2 cellular contexts compared by ENCODE assay signal in the genomic region with DNA sequence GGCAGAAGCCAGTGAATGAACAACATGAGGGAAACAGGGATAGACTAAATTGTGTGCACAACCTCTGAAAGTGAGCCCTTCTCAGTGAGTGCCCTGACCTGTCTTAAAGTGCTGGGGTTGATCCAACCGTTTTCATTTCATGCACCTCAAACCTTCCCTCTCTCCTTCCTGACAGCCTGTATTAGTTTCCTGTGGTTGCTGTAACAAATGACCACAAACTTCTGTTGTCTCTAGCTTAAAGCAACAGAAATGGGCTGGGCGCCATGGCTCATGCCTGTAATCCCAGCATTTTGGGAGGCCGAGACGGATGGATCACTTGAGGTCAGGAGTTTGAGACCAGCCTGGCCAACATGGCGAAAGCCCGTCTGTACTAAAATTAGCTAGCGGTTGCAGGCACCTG.
TF ChIP-seq lines count a peak whose summit lies in the region.

No MANE protein-coding gene starts in this region.

TF ChIP-seq in IMR-90, 13 proteins besides CTCF, POLR2A, EP300 and RAD21:
- TF ChIP-seq MXI1 (IDR thresholded peaks at IDR 0.05; ENCODE audit: borderline replicate concordance, low read depth, low read length) (no peak), CEBPB (IDR thresholded peaks at IDR 0.05; ENCODE audit: low read depth, low read length) (no peak), MAFK (IDR thresholded peaks at IDR 0.05; ENCODE audit: low read depth, low read length) (no peak), NFE2L2 (IDR thresholded peaks at IDR 0.05; ENCODE audit: low read depth, low read length) (no peak), CHD1 (IDR thresholded peaks at IDR 0.05; ENCODE audit: low read depth, low read length) (no peak), RCOR1 (IDR thresholded peaks at IDR 0.05; ENCODE audit: insufficient replicate concordance, low read length) (no peak), SMC3 (IDR thresholded peaks at IDR 0.05; ENCODE audit: low read depth, low read length) (no peak), FOS (IDR thresholded peaks at IDR 0.05; ENCODE audit: low read depth, low read length) (no peak), BHLHE40 (IDR thresholded peaks at IDR 0.05; ENCODE audit: low read depth, low read length) (no peak), RFX5 (IDR thresholded peaks at IDR 0.05; ENCODE audit: low read depth, low read length) (no peak), MAZ (IDR thresholded peaks at IDR 0.05; ENCODE audit: borderline replicate concordance, low read depth, low read length) (no peak)
- TF ChIP-seq, protein P1, sequence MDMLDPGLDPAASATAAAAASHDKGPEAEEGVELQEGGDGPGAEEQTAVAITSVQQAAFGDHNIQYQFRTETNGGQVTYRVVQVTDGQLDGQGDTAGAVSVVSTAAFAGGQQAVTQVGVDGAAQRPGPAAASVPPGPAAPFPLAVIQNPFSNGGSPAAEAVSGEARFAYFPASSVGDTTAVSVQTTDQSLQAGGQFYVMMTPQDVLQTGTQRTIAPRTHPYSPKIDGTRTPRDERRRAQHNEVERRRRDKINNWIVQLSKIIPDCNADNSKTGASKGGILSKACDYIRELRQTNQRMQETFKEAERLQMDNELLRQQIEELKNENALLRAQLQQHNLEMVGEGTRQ (IDR thresholded peaks at IDR 0.05; ENCODE audit: low read depth, low read length), result no peak
- TF ChIP-seq, protein P2, sequence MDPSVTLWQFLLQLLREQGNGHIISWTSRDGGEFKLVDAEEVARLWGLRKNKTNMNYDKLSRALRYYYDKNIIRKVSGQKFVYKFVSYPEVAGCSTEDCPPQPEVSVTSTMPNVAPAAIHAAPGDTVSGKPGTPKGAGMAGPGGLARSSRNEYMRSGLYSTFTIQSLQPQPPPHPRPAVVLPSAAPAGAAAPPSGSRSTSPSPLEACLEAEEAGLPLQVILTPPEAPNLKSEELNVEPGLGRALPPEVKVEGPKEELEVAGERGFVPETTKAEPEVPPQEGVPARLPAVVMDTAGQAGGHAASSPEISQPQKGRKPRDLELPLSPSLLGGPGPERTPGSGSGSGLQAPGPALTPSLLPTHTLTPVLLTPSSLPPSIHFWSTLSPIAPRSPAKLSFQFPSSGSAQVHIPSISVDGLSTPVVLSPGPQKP (IDR thresholded peaks at IDR 0.05; ENCODE audit: borderline replicate concordance, low read depth, low read length), result no peak

TF ChIP-seq in HepG2, 621 proteins besides CTCF, POLR2A, EP300 and RAD21:
- TF ChIP-seq MIER2 (CRISPR knock-in tag; IDR thresholded peaks at IDR 0.05), result no peak
- no peak for TF ChIP-seq MYNN (CRISPR knock-in tag; IDR thresholded peaks at IDR 0.05; ENCODE audit: low read depth)
- TF ChIP-seq, protein P3, sequence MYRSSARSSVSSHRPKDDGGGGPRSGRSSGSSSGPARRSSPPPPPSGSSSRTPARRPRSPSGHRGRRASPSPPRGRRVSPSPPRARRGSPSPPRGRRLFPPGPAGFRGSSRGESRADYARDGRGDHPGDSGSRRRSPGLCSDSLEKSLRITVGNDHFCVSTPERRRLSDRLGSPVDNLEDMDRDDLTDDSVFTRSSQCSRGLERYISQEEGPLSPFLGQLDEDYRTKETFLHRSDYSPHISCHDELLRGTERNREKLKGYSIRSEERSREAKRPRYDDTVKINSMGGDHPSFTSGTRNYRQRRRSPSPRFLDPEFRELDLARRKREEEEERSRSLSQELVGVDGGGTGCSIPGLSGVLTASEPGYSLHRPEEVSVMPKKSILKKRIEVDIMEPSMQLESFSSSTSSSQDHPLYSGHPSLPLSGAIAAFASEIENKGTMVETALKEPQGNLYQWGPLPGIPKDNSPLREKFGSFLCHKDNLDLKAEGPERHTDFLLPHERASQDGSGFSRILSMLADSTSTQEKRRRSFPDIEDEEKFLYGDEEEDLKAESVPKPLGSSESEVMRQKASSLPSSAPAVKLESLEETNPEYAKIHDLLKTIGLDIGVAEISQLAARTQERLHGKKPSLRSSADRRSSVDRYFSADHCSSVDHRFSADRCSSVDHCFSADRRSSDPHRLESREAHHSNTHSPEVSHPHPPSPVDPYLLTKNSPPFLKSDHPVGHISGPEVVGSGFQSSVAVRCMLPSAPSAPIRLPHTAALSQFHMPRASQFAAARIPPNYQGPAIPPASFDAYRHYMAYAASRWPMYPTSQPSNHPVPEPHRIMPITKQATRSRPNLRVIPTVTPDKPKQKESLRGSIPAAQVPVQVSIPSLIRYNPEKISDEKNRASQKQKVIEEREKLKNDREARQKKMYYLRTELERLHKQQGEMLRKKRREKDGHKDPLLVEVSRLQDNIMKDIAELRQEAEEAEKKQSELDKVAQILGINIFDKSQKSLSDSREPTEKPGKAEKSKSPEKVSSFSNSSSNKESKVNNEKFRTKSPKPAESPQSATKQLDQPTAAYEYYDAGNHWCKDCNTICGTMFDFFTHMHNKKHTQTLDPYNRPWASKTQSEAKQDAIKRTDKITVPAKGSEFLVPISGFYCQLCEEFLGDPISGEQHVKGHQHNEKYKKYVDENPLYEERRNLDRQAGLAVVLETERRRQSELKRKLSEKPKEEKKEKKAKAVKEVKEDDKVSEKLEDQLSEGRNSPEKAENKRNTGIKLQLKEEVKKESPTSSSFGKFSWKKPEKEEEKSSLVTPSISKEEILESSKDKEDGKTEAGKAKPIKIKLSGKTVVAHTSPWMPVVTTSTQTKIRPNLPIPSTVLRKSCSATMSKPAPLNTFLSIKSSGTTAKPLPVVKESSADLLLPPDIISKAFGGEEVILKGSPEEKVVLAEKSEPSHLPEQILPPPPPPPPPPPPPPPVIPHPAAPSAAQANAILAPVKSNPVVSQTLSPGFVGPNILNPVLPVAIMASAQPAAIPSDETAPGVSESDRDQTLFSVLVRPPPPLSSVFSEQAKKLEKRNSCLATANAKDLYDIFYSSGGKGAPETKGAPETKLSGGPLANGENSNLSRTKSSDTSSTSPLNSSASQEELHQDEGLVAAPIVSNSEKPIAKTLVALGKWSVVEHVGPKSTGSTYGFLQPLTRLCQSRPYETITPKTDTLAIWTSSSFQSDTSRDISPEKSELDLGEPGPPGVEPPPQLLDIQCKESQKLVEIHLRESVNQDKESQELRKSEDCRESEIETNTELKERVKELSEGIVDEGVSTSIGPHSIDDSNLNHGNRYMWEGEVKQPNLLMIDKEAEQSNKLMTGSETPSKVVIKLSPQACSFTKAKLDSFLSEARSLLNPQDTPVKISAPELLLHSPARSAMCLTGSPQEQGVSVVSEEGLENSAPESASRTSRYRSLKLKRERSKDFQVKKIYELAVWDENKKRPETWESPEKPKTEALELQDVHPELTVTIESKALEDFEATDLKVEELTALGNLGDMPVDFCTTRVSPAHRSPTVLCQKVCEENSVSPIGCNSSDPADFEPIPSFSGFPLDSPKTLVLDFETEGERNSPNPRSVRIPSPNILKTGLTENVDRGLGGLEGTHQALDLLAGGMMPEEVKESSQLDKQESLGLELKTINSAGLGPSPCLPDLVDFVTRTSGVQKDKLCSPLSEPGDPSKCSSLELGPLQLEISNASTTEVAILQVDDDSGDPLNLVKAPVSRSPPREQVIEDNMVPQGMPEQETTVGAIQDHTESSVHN (CRISPR knock-in tag; IDR thresholded peaks at IDR 0.05), result no peak
- TF ChIP-seq, protein P4, sequence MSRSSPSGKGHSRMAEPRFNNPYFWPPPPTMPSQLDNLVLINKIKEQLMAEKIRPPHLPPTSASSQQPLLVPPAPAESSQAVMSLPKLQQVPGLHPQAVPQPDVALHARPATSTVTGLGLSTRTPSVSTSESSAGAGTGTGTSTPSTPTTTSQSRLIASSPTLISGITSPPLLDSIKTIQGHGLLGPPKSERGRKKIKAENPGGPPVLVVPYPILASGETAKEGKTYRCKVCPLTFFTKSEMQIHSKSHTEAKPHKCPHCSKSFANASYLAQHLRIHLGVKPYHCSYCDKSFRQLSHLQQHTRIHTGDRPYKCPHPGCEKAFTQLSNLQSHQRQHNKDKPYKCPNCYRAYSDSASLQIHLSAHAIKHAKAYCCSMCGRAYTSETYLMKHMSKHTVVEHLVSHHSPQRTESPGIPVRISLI (CRISPR knock-in tag; IDR thresholded peaks at IDR 0.05; ENCODE audit: borderline replicate concordance), result 0 out of 2 replicates have a peak, but pooled peaks have one; percentile 18
- TF ChIP-seq, protein P5, sequence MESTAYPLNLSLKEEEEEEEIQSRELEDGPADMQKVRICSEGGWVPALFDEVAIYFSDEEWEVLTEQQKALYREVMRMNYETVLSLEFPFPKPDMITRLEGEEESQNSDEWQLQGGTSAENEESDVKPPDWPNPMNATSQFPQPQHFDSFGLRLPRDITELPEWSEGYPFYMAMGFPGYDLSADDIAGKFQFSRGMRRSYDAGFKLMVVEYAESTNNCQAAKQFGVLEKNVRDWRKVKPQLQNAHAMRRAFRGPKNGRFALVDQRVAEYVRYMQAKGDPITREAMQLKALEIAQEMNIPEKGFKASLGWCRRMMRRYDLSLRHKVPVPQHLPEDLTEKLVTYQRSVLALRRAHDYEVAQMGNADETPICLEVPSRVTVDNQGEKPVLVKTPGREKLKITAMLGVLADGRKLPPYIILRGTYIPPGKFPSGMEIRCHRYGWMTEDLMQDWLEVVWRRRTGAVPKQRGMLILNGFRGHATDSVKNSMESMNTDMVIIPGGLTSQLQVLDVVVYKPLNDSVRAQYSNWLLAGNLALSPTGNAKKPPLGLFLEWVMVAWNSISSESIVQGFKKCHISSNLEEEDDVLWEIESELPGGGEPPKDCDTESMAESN (CRISPR knock-in tag; conservative IDR thresholded peaks at IDR 0.05), result 0 out of 2 replicates have a peak, but pooled peaks have one; percentile 13
- TF ChIP-seq ZNF674 (CRISPR knock-in tag; IDR thresholded peaks at IDR 0.05; ENCODE audit: low read depth), result no peak
- TF ChIP-seq ZNF3 (CRISPR knock-in tag; IDR thresholded peaks at IDR 0.05), result no peak
- TF ChIP-seq, protein P6, sequence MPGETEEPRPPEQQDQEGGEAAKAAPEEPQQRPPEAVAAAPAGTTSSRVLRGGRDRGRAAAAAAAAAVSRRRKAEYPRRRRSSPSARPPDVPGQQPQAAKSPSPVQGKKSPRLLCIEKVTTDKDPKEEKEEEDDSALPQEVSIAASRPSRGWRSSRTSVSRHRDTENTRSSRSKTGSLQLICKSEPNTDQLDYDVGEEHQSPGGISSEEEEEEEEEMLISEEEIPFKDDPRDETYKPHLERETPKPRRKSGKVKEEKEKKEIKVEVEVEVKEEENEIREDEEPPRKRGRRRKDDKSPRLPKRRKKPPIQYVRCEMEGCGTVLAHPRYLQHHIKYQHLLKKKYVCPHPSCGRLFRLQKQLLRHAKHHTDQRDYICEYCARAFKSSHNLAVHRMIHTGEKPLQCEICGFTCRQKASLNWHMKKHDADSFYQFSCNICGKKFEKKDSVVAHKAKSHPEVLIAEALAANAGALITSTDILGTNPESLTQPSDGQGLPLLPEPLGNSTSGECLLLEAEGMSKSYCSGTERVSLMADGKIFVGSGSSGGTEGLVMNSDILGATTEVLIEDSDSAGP (CRISPR knock-in tag; IDR thresholded peaks at IDR 0.05; ENCODE audit: borderline replicate concordance), result 0 out of 2 replicates have a peak, but pooled peaks have one; percentile 34
- no peak for TF ChIP-seq KLF15 (CRISPR knock-in tag; IDR thresholded peaks at IDR 0.05; ENCODE audit: borderline replicate concordance)
- no peak for TF ChIP-seq ATF7-NPFF (CRISPR knock-in tag; IDR thresholded peaks at IDR 0.05; ENCODE audit: low read depth)
- no peak for TF ChIP-seq TEAD2 (CRISPR knock-in tag; IDR thresholded peaks at IDR 0.05)
- no peak for TF ChIP-seq ONECUT2 (CRISPR knock-in tag; IDR thresholded peaks at IDR 0.05)
- no peak for TF ChIP-seq ZMYM4 (CRISPR knock-in tag; IDR thresholded peaks at IDR 0.05)
- TF ChIP-seq ZNF12 (CRISPR knock-in tag; IDR thresholded peaks at IDR 0.05), result peak; percentile 95
- TF ChIP-seq ZMYM2 (CRISPR knock-in tag; IDR thresholded peaks at IDR 0.05), result no peak
- no peak for TF ChIP-seq ZNF205 (CRISPR knock-in tag; IDR thresholded peaks at IDR 0.05)
- no peak for TF ChIP-seq ZNF160 (CRISPR knock-in tag; IDR thresholded peaks at IDR 0.05)
- no peak for TF ChIP-seq TGIF2 (CRISPR knock-in tag; IDR thresholded peaks at IDR 0.05)
- TF ChIP-seq ZNF724P (CRISPR knock-in tag; IDR thresholded peaks at IDR 0.05; ENCODE audit: borderline replicate concordance), result 0 out of 2 replicates have a peak, but pooled peaks have one; percentile 33
- no peak for TF ChIP-seq GZF1 (CRISPR knock-in tag; IDR thresholded peaks at IDR 0.05)
